ENCODE assay signal across 9 cellular contexts in the genomic region with DNA sequence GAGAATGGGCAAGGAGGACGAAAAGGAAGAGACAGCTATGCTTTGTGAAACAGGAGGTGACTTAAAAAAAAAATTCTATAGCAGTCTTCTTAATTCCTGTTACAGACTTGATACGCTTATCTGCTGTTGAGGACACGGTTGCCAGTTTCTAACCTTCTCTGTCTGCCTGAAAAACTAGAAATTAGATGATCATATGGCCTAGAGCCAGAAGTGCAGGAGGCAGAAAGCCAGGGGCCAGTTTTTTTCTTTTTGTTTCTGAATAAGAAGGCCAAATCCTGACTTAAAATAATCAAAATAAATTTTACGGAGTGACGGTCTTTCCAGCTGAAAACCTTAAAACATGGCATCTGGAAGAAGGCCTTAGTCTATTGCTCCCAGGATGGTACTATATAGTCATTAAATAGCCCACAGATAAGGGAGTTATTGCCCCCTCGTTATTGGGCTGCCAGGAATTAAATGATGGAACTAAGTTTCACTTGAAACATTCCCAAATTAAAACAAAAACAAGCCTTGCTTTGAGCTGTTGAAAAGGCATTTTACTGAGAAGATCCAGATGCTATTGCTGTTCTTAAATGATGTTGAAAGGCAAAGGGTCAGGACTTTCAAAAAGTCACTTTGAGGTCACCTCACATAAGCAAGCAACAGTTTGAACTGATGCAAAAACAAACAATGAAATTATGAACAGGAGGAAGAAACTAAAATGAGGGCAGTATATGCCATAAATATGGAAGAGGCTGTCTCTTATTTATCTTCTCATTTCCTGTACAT. TPM values are rescaled to one million over a fixed set of nuclear protein-coding genes. Genes with fewer than 3 reads are reported as not detected.
A peak's percentile ranks its signal among the peaks of the same experiment; 100 is the strongest.
DNase-seq lines count a peak whose midpoint lies in the region; ATAC-seq, FAIRE-seq and TF ChIP-seq lines count a peak whose summit lies in the region.
"Had no signal": no experiment of that assay in that cellular context is flagged by ENCODE, and none has a peak within 500 bp of the region (broad histone marks: within the 10 kb centered on the region; RNA-seq: fewer than 3 reads in every experiment).

No MANE protein-coding gene starts in this region.

- WGBS in esophagus muscularis mucosa: 35% methylated on average over 6 of the region's 6 CpGs
- 32 to 49% (median 39%) methylated on average over 6 of the region's 6 CpGs for WGBS in small intestine, 3 donors

- CTCF ChIA-PET in T-cell (lab: Charles Lee): interaction anchor here in 1 of 2 donors (0.7 kb wide), 1 partner anchor 360 kb away, joined by 8 read pairs; no protein-coding TSS in a partner anchor

- DNase-seq in GM12864 (ENCODE audit: low read depth) (no peak), T-cell (no peak), esophagus muscularis mucosa (ENCODE audit: extremely low spot score) (no peak), left colon (no peak), small intestine (no peak)
- no peak for DNase-seq in stimulated activated CD4-positive, alpha-beta T cell treated with anti-CD3 and anti-CD28 coated beads, Interleukin-4, amount 100 ng/mL, for 24 hours
- DNase-seq: T-helper 9 cell had no signal

- H3K9ac ChIP-seq in rectal smooth muscle tissue (ENCODE audit: low read length): peak overlapping the region; percentile 21

- peaks cover 40 to 44% (median 42%) of the 10 kb centered on the region in 3 donors for H3K4me1 Mint-ChIP-seq in T-cell

- H3K36me3 ChIP-seq in esophagus muscularis mucosa (peaks cover 0 to 15% (median 6%) of the 10 kb centered on the region in 4 donors), rectal smooth muscle tissue (ENCODE audit: control insufficient read depth, insufficient read depth, low read length) (no peaks in the 10 kb centered on the region), small intestine (ENCODE audit: control insufficient read depth in 2 of 2, insufficient read depth in 2 of 2, low read length in 2 of 2) (no peaks in the 10 kb centered on the region)

- H3K27me3 Mint-ChIP-seq in T-cell: no peaks in the 10 kb centered on the region

- peak overlapping the region; percentile 82 to 83 (median 82) for H3K4me3 Mint-ChIP-seq in T-cell

- H3K27me3 ChIP-seq in esophagus muscularis mucosa: no peaks in the 10 kb centered on the region
- no peaks in the 10 kb centered on the region for H3K27me3 ChIP-seq in rectal smooth muscle tissue (ENCODE audit: control insufficient read depth, insufficient read depth, low read length)
- H3K27me3 ChIP-seq in small intestine (ENCODE audit: control insufficient read depth in 2 of 2, insufficient read depth in 2 of 2, low read length in 2 of 2): no peaks in the 10 kb centered on the region

- H3K9me3 ChIP-seq in esophagus muscularis mucosa (no peaks in the 10 kb centered on the region), small intestine (ENCODE audit: control insufficient read depth, low read depth) (no peaks in the 10 kb centered on the region)

- H3K27ac ChIP-seq in esophagus muscularis mucosa (replicated peaks in 1 of 4) (peak overlapping the region; percentile 91 to 93 (median 92)), rectal smooth muscle tissue (ENCODE audit: low read depth, low read length) (peak overlapping the region; percentile 79), small intestine (ENCODE audit: low read depth in 1 of 2, low read length in 1 of 2) (peak overlapping the region in 1 of 2 donors; percentile 61)

- POLR2A ChIA-PET in T-cell (lab: Charles Lee): no interaction called here

- peaks cover 7% of the 10 kb centered on the region for H3K36me3 Mint-ChIP-seq in T-cell

- no peak for TF ChIP-seq EP300 in esophagus muscularis mucosa (IDR thresholded peaks at IDR 0.05)

- TF ChIP-seq POLR2A in esophagus muscularis mucosa (IDR thresholded peaks at IDR 0.05; ENCODE audit: low read depth): no peak

- H3K4me1 ChIP-seq in esophagus muscularis mucosa (peaks cover 30 to 40% (median 37%) of the 10 kb centered on the region in 4 donors), rectal smooth muscle tissue (ENCODE audit: control insufficient read depth, insufficient read depth, low read length) (peaks cover 20% of the 10 kb centered on the region), small intestine (ENCODE audit: control insufficient read depth in 2 of 2, insufficient read depth in 1 of 2, low read depth in 1 of 2, low read length in 1 of 2) (peaks cover 0 to 12% of the 10 kb centered on the region in 2 donors)

- intact Hi-C loops in esophagus muscularis mucosa (cut with DNase I) (loop anchor here (5.0 to 10.0 kb wide), 2 partner anchors 140 to 207 kb away; a partner anchor contains a TSS), left colon (cut with DNase I, micrococcal nuclease) (no loop called here)

- FAIRE-seq in small intestine (lab: Jason Lieb, UNC): no peak

- TF ChIP-seq CTCF in GM12864 (IDR thresholded peaks at IDR 0.05; ENCODE audit: low read depth, low read length, missing control alignments) (no peak), esophagus muscularis mucosa (IDR thresholded peaks at IDR 0.05) (no peak)

- ATAC-seq in T-cell (replicated peaks in 1 of 4) (no peak), GM19395 (IDR thresholded peaks at IDR 0.05; ENCODE audit: unreplicated experiment) (no peak), left colon (no peak)

- H3K27ac Mint-ChIP-seq in T-cell: peak overlapping the region; percentile 89 to 90

- no peaks in the 10 kb centered on the region for H3K9me3 Mint-ChIP-seq in T-cell

- peak overlapping the region; percentile 43; the same call in 1 of the 2 replicates for H3K4me3 ChIP-seq in GM12864 (ENCODE audit: low read depth, low read length)
- H3K4me3 ChIP-seq in esophagus muscularis mucosa: peak overlapping the region; percentile 66 to 83 (median 71)
- H3K4me3 ChIP-seq in rectal smooth muscle tissue (ENCODE audit: low read length): peak overlapping the region; percentile 48
- H3K4me3 ChIP-seq in small intestine (ENCODE audit: low read depth in 1 of 2, low read length in 2 of 2): peak overlapping the region in 1 of 2 donors; percentile 10

RNA-seq across cellular contexts. Expression of a gene that starts 1.9 kb away (rescaled TPM):
- total RNA-seq in T-cell (10 to 100 TPM; 10.2 to 18.1 (median 15.0) TPM), esophagus muscularis mucosa (10 to 100 TPM; 10.4 to 13.2 (median 11.4) TPM), left colon (10 to 100 TPM; 13.8 to 15.0 TPM)
- 10 to 100 TPM in 1 of 3 donors, 1 to 10 TPM in 2; 8.2 to 10.1 (median 8.4) TPM for polyA plus RNA-seq in small intestine

RNA-seq across cellular contexts. Expression of a gene that starts 29.7 kb away (rescaled TPM):
- total RNA-seq in T-cell (10 to 100 TPM; 22.3 to 28.9 (median 27.4) TPM), esophagus muscularis mucosa (10 to 100 TPM; 13.7 to 18.5 (median 14.7) TPM), left colon (10 to 100 TPM; 17.8 to 19.1 TPM)
- polyA plus RNA-seq in small intestine: 10 to 100 TPM in 1 of 3 donors, 1 to 10 TPM in 2; 5.6 to 15.9 (median 9.5) TPM
